ENCODE assay signal across 43 cellular contexts in genomic region chr2:37132914-37133313, GRCh38. TPM values are rescaled to one million over a fixed set of nuclear protein-coding genes. Genes with fewer than 3 reads are reported as not detected.
"Had no signal": no experiment of that assay in that cellular context is flagged by ENCODE, and none has a peak within 500 bp of the region (broad histone marks: within the 10 kb centered on the region; RNA-seq: fewer than 3 reads in every experiment).

No MANE protein-coding gene starts in this region.

- H3K27ac Mint-ChIP-seq: activated naive CD4-positive, alpha-beta T cell treated with anti-CD3 and anti-CD28 coated beads for 36 hours; activated naive CD4-positive, alpha-beta T cell treated with anti-CD3 and anti-CD28 coated beads, Interleukin-2, amount 10 ng/mL, durations not matched to agents 7 days and 5 days; activated naive CD4-positive, alpha-beta T cell treated with anti-CD3 and anti-CD28 coated beads, Interleukin-2, amount 50 U/mL, for 24 hours; activated naive CD4-positive, alpha-beta T cell treated with anti-CD3 and anti-CD28 coated beads, Interleukin-2, amount 50 U/mL, for 72 hours; activated naive CD8-positive, alpha-beta T cell; activated naive CD8-positive, alpha-beta T cell treated with anti-CD3 and anti-CD28 coated beads for 36 hours; activated naive CD8-positive, alpha-beta T cell treated with anti-CD3 and anti-CD28 coated beads, Interleukin-2, amount 10 ng/mL, durations not matched to agents 7 days and 5 days; activated naive CD8-positive, alpha-beta T cell treated with anti-CD3 and anti-CD28 coated beads, Interleukin-2, amount 50 U/mL, for 24 hours; activated T-cell treated with anti-CD3 and anti-CD28 coated beads, Interleukin-2, amount 50 U/mL, for 24 hours; activated T-cell treated with anti-CD3 and anti-CD28 coated beads, Interleukin-2, amount 50 U/mL, for 72 hours; activated T-helper 1 cell treated with anti-CD3 and anti-CD28 coated beads, Interleukin-12 subunit alpha, Interleukin-12 subunit beta, Interleukin-2, Interleukin-4 antibody, amounts not matched to agents 30 ng/mL and 10 ng/mL and 1 ng/mL, durations not matched to agents 14 hours and 24 hours and 36 hours; activated T-helper 17 cell treated with anti-CD3 and anti-CD28 coated beads, Interleukin-2, amount 50 U/mL, for 72 hours; activated T-helper 2 cell treated with anti-CD3 and anti-CD28 coated beads, Interferon-gamma antibody, Interleukin-2, Interleukin-4, amounts not matched to agents 10 μg/mL and 5 μg/mL and 100 μg/mL, durations not matched to agents 14 hours and 24 hours and 36 hours; brain had no signal

- H3K9me3 Mint-ChIP-seq: activated naive CD4-positive, alpha-beta T cell treated with anti-CD3 and anti-CD28 coated beads for 36 hours; activated naive CD4-positive, alpha-beta T cell treated with anti-CD3 and anti-CD28 coated beads, Interleukin-2, amount 10 ng/mL, durations not matched to agents 7 days and 5 days; activated naive CD4-positive, alpha-beta T cell treated with anti-CD3 and anti-CD28 coated beads, Interleukin-2, amount 50 U/mL, for 24 hours; activated naive CD8-positive, alpha-beta T cell treated with anti-CD3 and anti-CD28 coated beads, Interleukin-2, amount 10 ng/mL, durations not matched to agents 7 days and 5 days; activated naive CD8-positive, alpha-beta T cell treated with anti-CD3 and anti-CD28 coated beads, Interleukin-2, amount 50 U/mL, for 24 hours; activated T-cell treated with anti-CD3 and anti-CD28 coated beads, Interleukin-2, amount 50 U/mL, for 24 hours; activated T-cell treated with anti-CD3 and anti-CD28 coated beads, Interleukin-2, amount 50 U/mL, for 4 hours; activated T-helper 1 cell treated with anti-CD3 and anti-CD28 coated beads, Interleukin-12 subunit alpha, Interleukin-12 subunit beta, Interleukin-2, Interleukin-4 antibody, amounts not matched to agents 30 ng/mL and 10 ng/mL and 1 ng/mL, durations not matched to agents 14 hours and 24 hours and 36 hours; activated T-helper 2 cell treated with anti-CD3 and anti-CD28 coated beads, Interferon-gamma antibody, Interleukin-2, Interleukin-4, amounts not matched to agents 10 μg/mL and 5 μg/mL and 100 μg/mL, durations not matched to agents 14 hours and 24 hours and 36 hours; brain; central memory CD8-positive, alpha-beta T cell had no signal

- H3K4me3 ChIP-seq: adrenal gland, ascending aorta, body of pancreas, breast epithelium, cardiac muscle cell had no signal

- ATAC-seq: activated naive CD4-positive, alpha-beta T cell treated with anti-CD3 and anti-CD28 coated beads, Interleukin-2, amount 50 U/mL, for 72 hours; activated naive CD8-positive, alpha-beta T cell treated with anti-CD3 and anti-CD28 coated beads, Interleukin-2, amount 50 U/mL, for 24 hours; activated T-cell treated with anti-CD3 and anti-CD28 coated beads, Interleukin-2, amount 50 U/mL, for 4 hours; activated T-cell treated with anti-CD3 and anti-CD28 coated beads, Interleukin-2, amount 50 U/mL, for 72 hours; activated T-helper 17 cell treated with anti-CD3 and anti-CD28 coated beads, Interleukin-2, amount 50 U/mL, for 72 hours; body of pancreas had no signal

- H3K4me1 ChIP-seq: adrenal gland, ascending aorta, body of pancreas, breast epithelium had no signal

- H3K36me3 ChIP-seq: breast epithelium had no signal

- FAIRE-seq: astrocyte had no signal

- H3K9me3 ChIP-seq: adrenal gland, ascending aorta, body of pancreas, breast epithelium had no signal

- H3K27me3 Mint-ChIP-seq: activated naive CD4-positive, alpha-beta T cell treated with anti-CD3 and anti-CD28 coated beads, Interleukin-2, amount 10 ng/mL, durations not matched to agents 7 days and 5 days; activated naive CD4-positive, alpha-beta T cell treated with anti-CD3 and anti-CD28 coated beads, Interleukin-2, amount 50 U/mL, for 24 hours; activated naive CD8-positive, alpha-beta T cell; activated naive CD8-positive, alpha-beta T cell treated with anti-CD3 and anti-CD28 coated beads for 36 hours; activated naive CD8-positive, alpha-beta T cell treated with anti-CD3 and anti-CD28 coated beads, Interleukin-2, amount 10 ng/mL, durations not matched to agents 7 days and 5 days; activated naive CD8-positive, alpha-beta T cell treated with anti-CD3 and anti-CD28 coated beads, Interleukin-2, amount 50 U/mL, for 24 hours; activated T-cell treated with anti-CD3 and anti-CD28 coated beads, Interleukin-2, amount 50 U/mL, for 24 hours; activated T-helper 17 cell treated with anti-CD3 and anti-CD28 coated beads, Interleukin-2, amount 50 U/mL, for 72 hours; brain; central memory CD8-positive, alpha-beta T cell had no signal

- H3K4me3 Mint-ChIP-seq: activated naive CD4-positive, alpha-beta T cell treated with anti-CD3 and anti-CD28 coated beads for 36 hours; activated naive CD4-positive, alpha-beta T cell treated with anti-CD3 and anti-CD28 coated beads, Interleukin-2, amount 10 ng/mL, durations not matched to agents 7 days and 5 days; activated naive CD4-positive, alpha-beta T cell treated with anti-CD3 and anti-CD28 coated beads, Interleukin-2, amount 50 U/mL, for 24 hours; activated naive CD8-positive, alpha-beta T cell; activated naive CD8-positive, alpha-beta T cell treated with anti-CD3 and anti-CD28 coated beads for 36 hours; activated naive CD8-positive, alpha-beta T cell treated with anti-CD3 and anti-CD28 coated beads, Interleukin-2, amount 10 ng/mL, durations not matched to agents 7 days and 5 days; activated naive CD8-positive, alpha-beta T cell treated with anti-CD3 and anti-CD28 coated beads, Interleukin-2, amount 50 U/mL, for 24 hours; activated T-cell treated with anti-CD3 and anti-CD28 coated beads, Interleukin-2, amount 50 U/mL, for 24 hours; activated T-cell treated with anti-CD3 and anti-CD28 coated beads, Interleukin-2, amount 50 U/mL, for 4 hours; activated T-cell treated with anti-CD3 and anti-CD28 coated beads, Interleukin-2, amount 50 U/mL, for 72 hours; activated T-helper 1 cell treated with anti-CD3 and anti-CD28 coated beads, Interleukin-12 subunit alpha, Interleukin-12 subunit beta, Interleukin-2, Interleukin-4 antibody, amounts not matched to agents 30 ng/mL and 10 ng/mL and 1 ng/mL, durations not matched to agents 14 hours and 24 hours and 36 hours; activated T-helper 17 cell treated with anti-CD3 and anti-CD28 coated beads, Interleukin-2, amount 50 U/mL, for 72 hours; brain; central memory CD8-positive, alpha-beta T cell had no signal

- DNase-seq: activated effector memory CD4-positive, alpha-beta T cell treated with anti-CD3 and anti-CD28 coated beads, Interleukin-2, amount 50 U/mL, for 16 hours; activated effector memory CD4-positive, alpha-beta T cell treated with Interleukin-2 at 50 U/mL for 16 hours; activated gamma-delta T cell; activated gamma-delta T cell treated with Interleukin-2 at 50 U/mL for 16 hours; activated naive CD4-positive, alpha-beta T cell; activated naive CD4-positive, alpha-beta T cell treated with anti-CD3 and anti-CD28 coated beads for 36 hours; activated naive CD4-positive, alpha-beta T cell treated with anti-CD3 and anti-CD28 coated beads, Interleukin-2, amount 10 ng/mL, durations not matched to agents 7 days and 5 days; activated naive CD4-positive, alpha-beta T cell treated with anti-CD3 and anti-CD28 coated beads, Interleukin-2, amount 50 U/mL, for 16 hours; activated naive CD4-positive, alpha-beta T cell treated with Interleukin-2 at 50 U/mL for 16 hours; activated naive CD8-positive, alpha-beta T cell treated with anti-CD3 and anti-CD28 coated beads for 36 hours; activated naive CD8-positive, alpha-beta T cell treated with anti-CD3 and anti-CD28 coated beads, Interleukin-2, amount 10 ng/mL, durations not matched to agents 7 days and 5 days; activated naive CD8-positive, alpha-beta T cell treated with anti-CD3 and anti-CD28 coated beads, Interleukin-2, amount 50 U/mL, for 24 hours; activated T-cell treated with anti-CD3 and anti-CD28 coated beads, Interleukin-2, amount 50 U/mL, for 1 hour; activated T-cell treated with anti-CD3 and anti-CD28 coated beads, Interleukin-2, amount 50 U/mL, for 24 hours; activated T-cell treated with anti-CD3 and anti-CD28 coated beads, Interleukin-2, amount 50 U/mL, for 4 hours; activated T-cell treated with anti-CD3 and anti-CD28 coated beads, Interleukin-2, amount 50 U/mL, for 48 hours; activated T-cell treated with anti-CD3 and anti-CD28 coated beads, Interleukin-2, amount 50 U/mL, for 72 hours; adrenal gland; amniotic stem cell; amygdala; anterior cingulate cortex; aorta; body of pancreas; brain microvascular endothelial cell; caudate nucleus; central memory CD4-positive, alpha-beta T cell; cerebellar nuclear complex had no signal

- H3K4me1 Mint-ChIP-seq: activated naive CD4-positive, alpha-beta T cell treated with anti-CD3 and anti-CD28 coated beads, Interleukin-2, amount 10 ng/mL, durations not matched to agents 7 days and 5 days; activated naive CD8-positive, alpha-beta T cell treated with anti-CD3 and anti-CD28 coated beads for 36 hours; activated naive CD8-positive, alpha-beta T cell treated with anti-CD3 and anti-CD28 coated beads, Interleukin-2, amount 50 U/mL, for 24 hours; brain had no signal

- H3K27ac ChIP-seq: adrenal gland, ascending aorta, body of pancreas, brain microvascular endothelial cell, breast epithelium, cardiac muscle cell had no signal

- H3K27me3 ChIP-seq: adrenal gland, ascending aorta, body of pancreas, brain microvascular endothelial cell, breast epithelium, cardiac muscle cell had no signal

RNA-seq across cellular contexts. Expression of gene SULT6B1, which starts 55.6 kb away (rescaled TPM):
- total RNA-seq: activated naive CD4-positive, alpha-beta T cell treated with anti-CD3 and anti-CD28 coated beads for 36 hours; activated naive CD4-positive, alpha-beta T cell treated with anti-CD3 and anti-CD28 coated beads, Interleukin-2, amount 50 U/mL, for 72 hours; activated naive CD8-positive, alpha-beta T cell treated with anti-CD3 and anti-CD28 coated beads for 36 hours; activated naive CD8-positive, alpha-beta T cell treated with anti-CD3 and anti-CD28 coated beads, Interleukin-2, amount 10 ng/mL, durations not matched to agents 7 days and 5 days; activated T-cell treated with anti-CD3 and anti-CD28 coated beads, Interleukin-2, amount 50 U/mL, for 4 hours; activated T-cell treated with anti-CD3 and anti-CD28 coated beads, Interleukin-2, amount 50 U/mL, for 72 hours; activated T-helper 1 cell treated with anti-CD3 and anti-CD28 coated beads, Interleukin-12 subunit alpha, Interleukin-12 subunit beta, Interleukin-2, Interleukin-4 antibody, amounts not matched to agents 30 ng/mL and 10 ng/mL and 1 ng/mL, durations not matched to agents 14 hours and 24 hours and 36 hours; activated T-helper 17 cell treated with anti-CD3 and anti-CD28 coated beads, Interleukin-2, amount 50 U/mL, for 72 hours; activated T-helper 2 cell treated with anti-CD3 and anti-CD28 coated beads, Interferon-gamma antibody, Interleukin-2, Interleukin-4, amounts not matched to agents 10 μg/mL and 5 μg/mL and 100 μg/mL, durations not matched to agents 14 hours and 24 hours and 36 hours; adrenal gland; aorta; ascending aorta; astrocyte; body of pancreas; breast epithelium; cardiac muscle cell; cardiac septum; cerebellum; chondrocyte had no signal
- polyA plus RNA-seq: adipose tissue, adrenal gland, aorta, cardiac muscle cell had no signal
